Comparison of ENCODE assay signal across 28 cellular contexts in genomic region chr3:101384426-101384825, GRCh38.
"Had no signal": no experiment of that assay in that cellular context is flagged by ENCODE, and none has a peak within 500 bp of the region (broad histone marks: within the 10 kb centered on the region; RNA-seq: fewer than 3 reads in every experiment).

No MANE protein-coding gene starts in this region.

- H3K27ac ChIP-seq: ascending aorta, body of pancreas, KMS-11, SJSA1 had no signal

- H3K27me3 ChIP-seq: ascending aorta, body of pancreas, MG63, SJSA1 had no signal

- H3K4me1 ChIP-seq: body of pancreas, SJSA1 had no signal

- H3K9me3 ChIP-seq: body of pancreas, SJSA1 had no signal

- H3K4me3 ChIP-seq: ascending aorta, body of pancreas, MG63, SJSA1 had no signal

- H3K36me3 ChIP-seq: ascending aorta, MG63 had no signal

- DNase-seq: activated CD4-positive, alpha-beta T cell treated with anti-CD3 and anti-CD28 coated beads for 1 hour; activated CD4-positive, alpha-beta T cell treated with anti-CD3 and anti-CD28 coated beads, Interleukin-2, amount 10 ng/mL, durations not matched to agents 24 days and 14 days; activated CD4-positive, alpha-beta T cell treated with anti-CD3 and anti-CD28 coated beads, Interleukin-2, amount 50 U/mL, for 48 hours; activated CD8-positive, alpha-beta memory T cell treated with anti-CD3 and anti-CD28 coated beads, Interleukin-2, amount 10 ng/mL, durations not matched to agents 7 days and 5 days; activated naive CD4-positive, alpha-beta T cell treated with anti-CD3 and anti-CD28 coated beads, Interleukin-2, amount 50 U/mL, for 16 hours; activated naive CD8-positive, alpha-beta T cell treated with anti-CD3 and anti-CD28 coated beads, Interleukin-2, amount 10 ng/mL, durations not matched to agents 7 days and 5 days; activated T-cell treated with anti-CD3 and anti-CD28 coated beads, Interleukin-2, amount 50 U/mL, for 24 hours; body of pancreas; central memory CD4-positive, alpha-beta T cell; MG63; MV-4-11; NCI-H1092 treated with DMSO at 0.1 percent for 48 hours; NCI-H1417 treated with DMSO at 0.1 percent for 48 hours; NCI-H1694; NCI-H2029 treated with DMSO at 0.1 percent for 48 hours; NCI-H345; NCI-H510A; NCI-H526 treated with DMSO at 0.1 percent for 48 hours; NCI-H82; NK-92 treated with Interleukin-12 subunit alpha and Interleukin-12 subunit beta, amount 100 ng/mL, for 24 hours; OCI-M1; RPMI8226; SHP77; SW 1271 had no signal

- FAIRE-seq: bronchial epithelial cell had no signal
